ENCODE assay signal across 8 cellular contexts in the genomic region with DNA sequence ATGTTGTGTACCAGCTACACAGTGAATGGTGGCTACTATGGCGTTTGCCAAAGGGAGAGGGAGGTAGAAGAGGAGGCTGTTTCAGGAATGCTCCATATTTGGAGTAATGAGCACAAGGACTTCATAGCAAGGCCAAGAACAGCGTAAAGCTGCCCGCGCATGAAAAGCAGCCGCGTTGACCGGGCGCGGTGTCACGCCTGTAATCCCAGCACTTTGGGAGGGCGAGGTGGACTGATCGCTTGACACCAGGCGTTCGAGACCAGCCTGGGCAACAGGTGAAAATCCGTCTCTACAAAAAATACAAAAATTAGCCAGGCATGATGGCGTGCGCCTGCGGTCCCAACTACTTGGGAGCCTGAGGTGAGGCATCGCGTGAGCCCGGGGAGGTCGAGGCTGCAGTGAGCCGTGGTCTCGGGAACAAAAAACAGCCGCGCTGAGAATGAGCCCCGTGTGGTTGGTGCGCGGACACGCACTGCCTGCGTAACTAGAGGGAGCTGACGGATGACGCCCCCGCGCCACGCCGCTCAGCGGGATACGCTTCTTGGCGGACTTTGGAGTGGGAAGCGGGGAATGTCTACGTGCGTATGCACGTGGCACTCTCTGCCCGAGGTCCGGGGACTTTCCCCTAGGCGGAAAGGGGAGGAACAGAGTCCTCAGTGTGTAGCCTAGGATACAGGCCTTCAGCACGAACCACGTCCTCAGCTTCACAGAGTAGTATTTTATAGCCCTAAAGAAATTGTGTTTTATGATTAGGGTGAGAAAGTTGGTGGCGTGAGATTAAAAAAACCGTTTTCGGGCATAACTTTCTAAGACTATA. TPM values are rescaled to one million over a fixed set of nuclear protein-coding genes. Genes with fewer than 3 reads are reported as not detected.
DNase-seq lines count a peak whose midpoint lies in the region; TF ChIP-seq lines count a peak whose summit lies in the region.

Gene RMRP (minus strand): TSS at position 693 of the 817 bp plus-strand sequence.

- H3F3A ChIP-seq in MM.1S (ENCODE audit: insufficient read depth, low read length), result peaks cover 20% of the 10 kb centered on the region
- H3F3A ChIP-seq in neural cell (ENCODE audit: insufficient read depth, low read length, poor library complexity, severe bottlenecking), result no peaks in the 10 kb centered on the region

- TF ChIP-seq CTCF in MM.1S (IDR thresholded peaks at IDR 0.05; ENCODE audit: low read length) (peak; percentile 9; the same call in 1 of the 2 replicates), fibroblast of villous mesenchyme (IDR thresholded peaks at IDR 0.05; ENCODE audit: insufficient read depth, low read depth, low read length) (peak; percentile 19), neural cell (IDR thresholded peaks at IDR 0.05; ENCODE audit: poor library complexity, severe bottlenecking) (peak; percentile 65), stomach (IDR thresholded peaks at IDR 0.05) (peak in 5 of 7 experiments; percentile 23 to 59 (median 40))

- H2AFZ ChIP-seq in MM.1S (ENCODE audit: low read length) (peak within 1 kb of the TSS; percentile 80), neural cell (ENCODE audit: low read depth, low read length) (peak within 1 kb of the TSS; percentile 88)

- in situ Hi-C loops in HAP-1 (cut with MboI; ENCODE audit: low sequenced_read_pairs), result no loop called here

- H3K4me2 ChIP-seq in MM.1S (ENCODE audit: low read depth, low read length) (peak within 1 kb of the TSS; percentile 89), neural cell (ENCODE audit: low read length) (peak within 1 kb of the TSS; percentile 78)

- H3K4me3 ChIP-seq in HAP-1, result peak within 1 kb of the TSS; percentile 77
- H3K4me3 ChIP-seq in MM.1S (ENCODE audit: low read length), result peak within 1 kb of the TSS; percentile 74
- peak within 1 kb of the TSS; percentile 86 for H3K4me3 ChIP-seq in fibroblast of villous mesenchyme (ENCODE audit: low read depth, low read length)
- peak within 1 kb of the TSS; percentile 80 for H3K4me3 ChIP-seq in neural cell (ENCODE audit: low read length)
- peak within 1 kb of the TSS; percentile 68 to 96 (median 84) for H3K4me3 ChIP-seq in stomach

- TF ChIP-seq POLR2A in stomach (IDR thresholded peaks at IDR 0.05), result peak in 1 of 4 donors; percentile 11

- H3K36me3 ChIP-seq in HAP-1 (replicated peaks) (peaks cover 26% of the 10 kb centered on the region), MM.1S (replicated peaks; ENCODE audit: insufficient read depth, low read length) (no peaks in the 10 kb centered on the region), neural cell (ENCODE audit: insufficient read depth, low read length) (peaks cover 8% of the 10 kb centered on the region), stomach (peaks cover 10 to 24% (median 16%) of the 10 kb centered on the region in 4 donors)

- peak; percentile 61 for TF ChIP-seq EP300 in neural cell (conservative IDR thresholded peaks at IDR 0.05; ENCODE audit: poor library complexity, severe bottlenecking)
- peak; percentile 90 for TF ChIP-seq EP300 in stomach (IDR thresholded peaks at IDR 0.05)

- H3K9me3 ChIP-seq in HAP-1, result no peaks in the 10 kb centered on the region
- no peaks in the 10 kb centered on the region for H3K9me3 ChIP-seq in MM.1S (replicated peaks; ENCODE audit: insufficient read depth, low read length)
- no peaks in the 10 kb centered on the region for H3K9me3 ChIP-seq in neural cell (ENCODE audit: low read length)
- no peaks in the 10 kb centered on the region for H3K9me3 ChIP-seq in stomach

- H3K9me2 ChIP-seq in MM.1S (replicated peaks; ENCODE audit: insufficient read depth, low read length), result no peaks in the 10 kb centered on the region
- no peaks in the 10 kb centered on the region for H3K9me2 ChIP-seq in neural cell (ENCODE audit: insufficient read depth, low read length)

- H3K27ac ChIP-seq in MM.1S (ENCODE audit: low read length), result peak within 1 kb of the TSS; percentile 91
- peak within 1 kb of the TSS; percentile 97 for H3K27ac ChIP-seq in neural cell (ENCODE audit: low read length)
- peak within 1 kb of the TSS; percentile 95 to 100 (median 98) for H3K27ac ChIP-seq in stomach

- H3K9ac ChIP-seq in MM.1S (ENCODE audit: low read length) (peak within 1 kb of the TSS; percentile 88), neural cell (ENCODE audit: low read length) (peak within 1 kb of the TSS; percentile 97)

- H3K79me2 ChIP-seq in MM.1S (ENCODE audit: low read length), result peaks cover 14% of the 10 kb centered on the region
- peaks cover 6% of the 10 kb centered on the region for H3K79me2 ChIP-seq in neural cell (replicated peaks; ENCODE audit: insufficient read depth, low read length)

- peak; percentile 41 for TF ChIP-seq RAD21 in neural cell (conservative IDR thresholded peaks at IDR 0.05)

- DNase-seq in ELF-1 (ENCODE audit: low read depth, low spot score) (peak; percentile 99), HAP-1 (ENCODE audit: low spot score in 2 of 2) (peak; percentile 98 to 99), MM.1S (peak; percentile 98), SIG-M5 treated with dmso at 0.1 percent for 504 hours (lab: John Stamatoyannopoulos, UW; ENCODE audit: unreplicated experiment) (peak; percentile 98), activated gamma-delta T cell treated with Interleukin-2 at 50 U/mL for 16 hours (peak; percentile 76), fibroblast of villous mesenchyme (ENCODE audit: low read depth) (peak; percentile 100), stomach (peak; percentile 97)

- 0 to 1% (median 1%) methylated on average over 37 to 52 of the region's 52 CpGs for WGBS in stomach, 5 donors

- peaks cover 10% of the 10 kb centered on the region for H3K4me1 ChIP-seq in HAP-1
- peaks cover 13% of the 10 kb centered on the region; the same call in 1 of the 2 replicates for H3K4me1 ChIP-seq in MM.1S (ENCODE audit: low read length)
- H3K4me1 ChIP-seq in stomach, result peaks cover 38 to 52% (median 48%) of the 10 kb centered on the region in 4 donors

- H4K20me1 ChIP-seq in MM.1S (ENCODE audit: insufficient read depth, low read length) (no peaks in the 10 kb centered on the region), neural cell (ENCODE audit: insufficient read depth) (no peaks in the 10 kb centered on the region)

- intact Hi-C loops in stomach (cut with DNase I; ENCODE audit: low total_unique reads), result no loop called here

- no peaks in the 10 kb centered on the region for H3K27me3 ChIP-seq in HAP-1 (ENCODE audit: low read depth)
- H3K27me3 ChIP-seq in MM.1S (replicated peaks; ENCODE audit: insufficient read depth, low read length), result no peaks in the 10 kb centered on the region
- no peaks in the 10 kb centered on the region for H3K27me3 ChIP-seq in neural cell (ENCODE audit: insufficient read depth, low read depth, low read length)
- H3K27me3 ChIP-seq in stomach, result no peaks in the 10 kb centered on the region

TF ChIP-seq in neural cell, 6 proteins besides CTCF, POLR2A, EP300 and RAD21:
- TF ChIP-seq POLR2AphosphoS5 (IDR thresholded peaks at IDR 0.05) (peak; percentile 76), SMC3 (conservative IDR thresholded peaks at IDR 0.05; ENCODE audit: poor library complexity) (peak; percentile 49), REST (IDR thresholded peaks at IDR 0.05; ENCODE audit: borderline replicate concordance) (peak; percentile 48), MXI1 (conservative IDR thresholded peaks at IDR 0.05; ENCODE audit: poor library complexity, severe bottlenecking) (peak; percentile 96), TAF1 (IDR thresholded peaks at IDR 0.05; ENCODE audit: low read depth) (no peak), EZH2 (IDR thresholded peaks at IDR 0.05; ENCODE audit: borderline replicate concordance, insufficient read depth, low read length, poor library complexity, severe bottlenecking) (no peak)
TF ChIP-seq in neural cell: peak in this region for 4.

RNA-seq across cellular contexts. Expression of gene RMRP, which starts in this region (rescaled TPM):
- 103,191 and 163,599 TPM in 2 replicates for total RNA-seq in fibroblast of villous mesenchyme
- 9,508 TPM in 1 of 2 replicates, not detected in the other for polyA plus RNA-seq in neural cell
- 23,296 and 96,249 TPM in 2 replicates for polyA minus RNA-seq in neural cell
- over 10,000 TPM in 4 of 5 donors, 1,000 to 10,000 TPM in 1; 1,379 to 137,340 (median 23,544) TPM for total RNA-seq in stomach
- polyA plus RNA-seq in stomach, result 10 to 100 TPM in 1 of 3 donors, not detected in 2; 64.3 TPM

Comparison
In these comparisons a context has a peak if more than half of its experiments do, and no peak if none do; other contexts are left out.
1. Peak in every context shown above with its lines: DNase-seq, H3K4me3 ChIP-seq and H3K27ac ChIP-seq.
2. CTCF ChIP-seq: peak in every context shown above with its lines; median percentile 65 in neural cell; 40 in stomach; 19 in fibroblast of villous mesenchyme; 9 in MM.1S.